ENCODE assay signal across 1 cellular context in the genomic region with DNA sequence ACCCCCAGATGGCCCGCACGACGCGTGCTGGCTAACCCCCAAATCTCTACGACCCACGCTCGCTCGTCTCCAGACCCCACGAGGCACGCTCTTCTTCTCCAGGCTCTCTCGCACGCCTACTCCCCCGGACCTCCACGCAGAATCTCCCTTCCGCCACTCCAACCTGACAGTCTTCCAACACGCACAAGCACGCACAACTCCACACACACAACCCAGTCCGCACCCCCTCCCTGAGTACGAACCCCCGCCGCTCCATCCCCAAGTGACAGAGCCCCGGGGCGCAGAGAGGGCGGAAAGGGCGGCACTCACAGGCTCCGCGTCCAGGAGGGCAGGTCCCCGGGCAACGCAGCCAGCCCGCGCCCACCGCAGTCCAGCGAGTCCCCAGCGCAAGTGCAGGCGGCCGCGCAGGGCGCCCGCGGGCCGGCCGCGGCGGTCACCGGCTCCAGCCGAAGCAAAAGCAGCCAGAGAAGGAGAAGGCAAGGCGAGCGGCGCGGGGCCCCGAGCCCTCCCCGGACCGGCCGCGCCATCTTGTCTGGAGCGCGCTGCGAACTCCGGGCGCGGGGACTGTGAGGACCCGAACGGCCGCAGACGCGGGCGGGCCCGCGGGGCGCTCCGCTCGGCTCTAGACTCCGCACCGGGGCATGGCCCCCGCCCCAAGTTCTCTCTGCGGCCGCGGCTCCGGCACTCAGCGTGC.
TF ChIP-seq lines count a peak whose summit lies in the region.

No MANE protein-coding gene starts in this region.

TF ChIP-seq in GM23338, 12 proteins besides CTCF, POLR2A, EP300 and RAD21 (continued from another document):
- TF ChIP-seq, protein P1, sequence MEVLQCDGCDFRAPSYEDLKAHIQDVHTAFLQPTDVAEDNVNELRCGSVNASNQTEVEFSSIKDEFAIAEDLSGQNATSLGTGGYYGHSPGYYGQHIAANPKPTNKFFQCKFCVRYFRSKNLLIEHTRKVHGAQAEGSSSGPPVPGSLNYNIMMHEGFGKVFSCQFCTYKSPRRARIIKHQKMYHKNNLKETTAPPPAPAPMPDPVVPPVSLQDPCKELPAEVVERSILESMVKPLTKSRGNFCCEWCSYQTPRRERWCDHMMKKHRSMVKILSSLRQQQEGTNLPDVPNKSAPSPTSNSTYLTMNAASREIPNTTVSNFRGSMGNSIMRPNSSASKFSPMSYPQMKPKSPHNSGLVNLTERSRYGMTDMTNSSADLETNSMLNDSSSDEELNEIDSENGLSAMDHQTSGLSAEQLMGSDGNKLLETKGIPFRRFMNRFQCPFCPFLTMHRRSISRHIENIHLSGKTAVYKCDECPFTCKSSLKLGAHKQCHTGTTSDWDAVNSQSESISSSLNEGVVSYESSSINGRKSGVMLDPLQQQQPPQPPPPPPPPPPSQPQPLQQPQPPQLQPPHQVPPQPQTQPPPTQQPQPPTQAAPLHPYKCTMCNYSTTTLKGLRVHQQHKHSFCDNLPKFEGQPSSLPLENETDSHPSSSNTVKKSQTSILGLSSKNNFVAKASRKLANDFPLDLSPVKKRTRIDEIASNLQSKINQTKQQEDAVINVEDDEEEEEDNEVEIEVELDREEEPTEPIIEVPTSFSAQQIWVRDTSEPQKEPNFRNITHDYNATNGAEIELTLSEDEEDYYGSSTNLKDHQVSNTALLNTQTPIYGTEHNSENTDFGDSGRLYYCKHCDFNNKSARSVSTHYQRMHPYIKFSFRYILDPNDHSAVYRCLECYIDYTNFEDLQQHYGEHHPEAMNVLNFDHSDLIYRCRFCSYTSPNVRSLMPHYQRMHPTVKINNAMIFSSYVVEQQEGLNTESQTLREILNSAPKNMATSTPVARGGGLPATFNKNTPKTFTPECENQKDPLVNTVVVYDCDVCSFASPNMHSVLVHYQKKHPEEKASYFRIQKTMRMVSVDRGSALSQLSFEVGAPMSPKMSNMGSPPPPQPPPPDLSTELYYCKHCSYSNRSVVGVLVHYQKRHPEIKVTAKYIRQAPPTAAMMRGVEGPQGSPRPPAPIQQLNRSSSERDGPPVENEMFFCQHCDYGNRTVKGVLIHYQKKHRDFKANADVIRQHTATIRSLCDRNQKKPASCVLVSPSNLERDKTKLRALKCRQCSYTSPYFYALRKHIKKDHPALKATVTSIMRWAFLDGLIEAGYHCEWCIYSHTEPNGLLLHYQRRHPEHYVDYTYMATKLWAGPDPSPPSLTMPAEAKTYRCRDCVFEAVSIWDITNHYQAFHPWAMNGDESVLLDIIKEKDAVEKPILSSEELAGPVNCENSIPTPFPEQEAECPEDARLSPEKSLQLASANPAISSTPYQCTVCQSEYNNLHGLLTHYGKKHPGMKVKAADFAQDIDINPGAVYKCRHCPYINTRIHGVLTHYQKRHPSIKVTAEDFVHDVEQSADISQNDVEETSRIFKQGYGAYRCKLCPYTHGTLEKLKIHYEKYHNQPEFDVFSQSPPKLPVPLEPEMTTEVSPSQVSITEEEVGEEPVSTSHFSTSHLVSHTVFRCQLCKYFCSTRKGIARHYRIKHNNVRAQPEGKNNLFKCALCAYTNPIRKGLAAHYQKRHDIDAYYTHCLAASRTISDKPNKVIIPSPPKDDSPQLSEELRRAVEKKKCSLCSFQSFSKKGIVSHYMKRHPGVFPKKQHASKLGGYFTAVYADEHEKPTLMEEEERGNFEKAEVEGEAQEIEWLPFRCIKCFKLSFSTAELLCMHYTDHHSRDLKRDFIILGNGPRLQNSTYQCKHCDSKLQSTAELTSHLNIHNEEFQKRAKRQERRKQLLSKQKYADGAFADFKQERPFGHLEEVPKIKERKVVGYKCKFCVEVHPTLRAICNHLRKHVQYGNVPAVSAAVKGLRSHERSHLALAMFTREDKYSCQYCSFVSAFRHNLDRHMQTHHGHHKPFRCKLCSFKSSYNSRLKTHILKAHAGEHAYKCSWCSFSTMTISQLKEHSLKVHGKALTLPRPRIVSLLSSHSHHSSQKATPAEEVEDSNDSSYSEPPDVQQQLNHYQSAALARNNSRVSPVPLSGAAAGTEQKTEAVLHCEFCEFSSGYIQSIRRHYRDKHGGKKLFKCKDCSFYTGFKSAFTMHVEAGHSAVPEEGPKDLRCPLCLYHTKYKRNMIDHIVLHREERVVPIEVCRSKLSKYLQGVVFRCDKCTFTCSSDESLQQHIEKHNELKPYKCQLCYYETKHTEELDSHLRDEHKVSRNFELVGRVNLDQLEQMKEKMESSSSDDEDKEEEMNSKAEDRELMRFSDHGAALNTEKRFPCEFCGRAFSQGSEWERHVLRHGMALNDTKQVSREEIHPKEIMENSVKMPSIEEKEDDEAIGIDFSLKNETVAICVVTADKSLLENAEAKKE (CRISPR knock-in tag; IDR thresholded peaks at IDR 0.05): no peak
- no peak for TF ChIP-seq ZNF114 (CRISPR knock-in tag; IDR thresholded peaks at IDR 0.05)
- TF ChIP-seq NANOG (IDR thresholded peaks at IDR 0.05; ENCODE audit: borderline replicate concordance): no peak
